20 cellular contexts compared by ENCODE assay signal in the genomic region with DNA sequence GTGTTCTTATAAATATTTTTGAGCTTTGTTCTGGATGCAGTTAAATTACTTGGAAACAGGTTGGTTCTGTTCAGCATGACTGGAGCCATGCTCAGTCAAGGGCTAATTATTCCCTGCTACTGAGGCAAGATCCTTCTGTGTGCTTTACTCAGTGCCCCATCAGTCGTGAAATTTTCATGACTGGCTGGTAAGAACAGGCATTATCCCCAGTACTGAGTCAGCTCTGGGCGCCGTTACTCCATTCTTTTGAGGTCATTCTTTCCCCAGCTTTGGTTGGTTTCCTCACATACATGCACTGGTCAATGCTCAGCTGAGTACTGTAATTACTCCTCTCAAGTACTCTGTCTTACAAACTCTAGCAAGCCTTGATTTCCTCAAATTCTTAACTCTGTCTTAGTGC.
DNase-seq lines count a peak whose midpoint lies in the region; ATAC-seq, FAIRE-seq and TF ChIP-seq lines count a peak whose summit lies in the region.
"Had no signal": no experiment of that assay in that cellular context is flagged by ENCODE, and none has a peak within 500 bp of the region (broad histone marks: within the 10 kb centered on the region; RNA-seq: fewer than 3 reads in every experiment).

No MANE protein-coding gene starts in this region.

- 72 to 76% methylated on average over 3 of the region's 3 CpGs for WGBS in GM23248 (ENCODE audit: low coverage in 1 of 2, low lambda C conversion rate in 2 of 2, missing lambda C conversion rate in 2 of 2), 2 experiments

- peaks cover 2% of the 10 kb centered on the region for H3K9me3 Mint-ChIP-seq in astrocyte (ENCODE audit: unreplicated experiment)
- peaks cover 0 to 5% (median 0%) of the 10 kb centered on the region in 5 donors for H3K9me3 Mint-ChIP-seq in CD8-positive, alpha-beta memory T cell
- H3K9me3 Mint-ChIP-seq: dendritic cell treated with granulocyte-macrophage colony-stimulating factor and Interleukin-4, amounts not matched to agents 40 ng/mL and 50 ng/mL, for 4 days had no signal

- intact Hi-C loops in upper lobe of right lung (cut with DNase I): no loop called here

- CTCF ChIA-PET in CD8-positive, alpha-beta memory T cell (lab: Charles Lee): no interaction called here

- H4K20me1 ChIP-seq in GM23248 (ENCODE audit: insufficient read depth): no peaks in the 10 kb centered on the region
- no peaks in the 10 kb centered on the region for H4K20me1 ChIP-seq in astrocyte (ENCODE audit: insufficient read depth, low read length)

- no peak for FAIRE-seq in astrocyte (lab: Jason Lieb, UNC)

- peaks cover 3% of the 10 kb centered on the region for H3K36me3 Mint-ChIP-seq in astrocyte (ENCODE audit: low read depth, unreplicated experiment)
- H3K36me3 Mint-ChIP-seq in CD8-positive, alpha-beta memory T cell: peaks cover 8 to 27% (median 19%) of the 10 kb centered on the region in 3 donors

- peaks cover 16% of the 10 kb centered on the region for H3F3A ChIP-seq in GM23248 (ENCODE audit: insufficient read depth)

- in situ Hi-C loops in GM23248 (cut with MboI): no loop called here

- H3K79me2 ChIP-seq in GM23248 (ENCODE audit: insufficient read depth): no peaks in the 10 kb centered on the region
- no peaks in the 10 kb centered on the region for H3K79me2 ChIP-seq in astrocyte (ENCODE audit: insufficient read depth, low read length)
- H3K79me2 ChIP-seq: parathyroid adenoma had no signal

- H3K9me2 ChIP-seq in GM23248 (ENCODE audit: insufficient read depth): no peaks in the 10 kb centered on the region

- no peaks in the 10 kb centered on the region for H3K36me3 ChIP-seq in GM23248 (ENCODE audit: low read depth)
- H3K36me3 ChIP-seq in astrocyte (ENCODE audit: insufficient read depth, low read length): no peaks in the 10 kb centered on the region
- no peaks in the 10 kb centered on the region for H3K36me3 ChIP-seq in CD8-positive, alpha-beta memory T cell (ENCODE audit: insufficient read depth, low read length)
- H3K36me3 ChIP-seq in upper lobe of right lung: peaks cover 5% of the 10 kb centered on the region
- H3K36me3 ChIP-seq: adrenal gland, gastrocnemius medialis had no signal

- TF ChIP-seq CTCF in astrocyte (IDR thresholded peaks at IDR 0.05; ENCODE audit: insufficient read depth, low read depth, low read length) (no peak), upper lobe of right lung (IDR thresholded peaks at IDR 0.05) (no peak)

- H3K27me3 Mint-ChIP-seq in astrocyte (ENCODE audit: low read depth, unreplicated experiment): no peaks in the 10 kb centered on the region
- H3K27me3 Mint-ChIP-seq in CD8-positive, alpha-beta memory T cell: peaks cover 0 to 1% of the 10 kb centered on the region in 2 donors
- H3K27me3 Mint-ChIP-seq: activated CD4-positive, alpha-beta T cell treated with anti-CD3 and anti-CD28 coated beads, Interleukin-2, amount 10 ng/mL, durations not matched to agents 24 days and 14 days; dendritic cell treated with granulocyte-macrophage colony-stimulating factor and Interleukin-4, amounts not matched to agents 40 ng/mL and 50 ng/mL, for 4 days had no signal

- H3K4me1 Mint-ChIP-seq in astrocyte (ENCODE audit: low read depth, unreplicated experiment): peaks cover 9% of the 10 kb centered on the region
- H3K4me1 Mint-ChIP-seq in CD8-positive, alpha-beta memory T cell: peaks cover 8 to 12% (median 12%) of the 10 kb centered on the region in 3 donors

- H3K4me3 ChIP-seq in GM23248 (no peak overlapping the region), astrocyte (ENCODE audit: insufficient read depth, low read depth, low read length) (no peak overlapping the region), upper lobe of right lung (no peak overlapping the region)
- no peak overlapping the region for H3K4me3 ChIP-seq in CD8-positive, alpha-beta memory T cell (ENCODE audit: low read length)
- H3K4me3 ChIP-seq: adrenal gland, gastrocnemius medialis had no signal

- H3K4me2 ChIP-seq in GM23248 (ENCODE audit: unreplicated experiment) (no peak overlapping the region), astrocyte (ENCODE audit: low read length) (no peak overlapping the region)

- H3K4me3 Mint-ChIP-seq in astrocyte (ENCODE audit: unreplicated experiment): no peak overlapping the region
- H3K4me3 Mint-ChIP-seq in CD8-positive, alpha-beta memory T cell: no peak overlapping the region
- H3K4me3 Mint-ChIP-seq: activated CD4-positive, alpha-beta T cell treated with anti-CD3 and anti-CD28 coated beads, Interleukin-2, amount 10 ng/mL, durations not matched to agents 24 days and 14 days; activated T-cell treated with anti-CD3 and anti-CD28 coated beads, Interleukin-2, amount 50 U/mL, for 4 hours; dendritic cell treated with granulocyte-macrophage colony-stimulating factor and Interleukin-4, amounts not matched to agents 40 ng/mL and 50 ng/mL, for 4 days; T-helper 2 cell treated with Interferon-gamma antibody and Interleukin-4, amounts not matched to agents 5 μg/mL and 100 μg/mL, for 36 hours had no signal

- POLR2A ChIA-PET in CD8-positive, alpha-beta memory T cell (lab: Charles Lee): no interaction called here

- H3K27me3 ChIP-seq in GM23248 (replicated peaks; ENCODE audit: insufficient read depth) (no peaks in the 10 kb centered on the region), astrocyte (ENCODE audit: insufficient read depth, low read length) (no peaks in the 10 kb centered on the region), upper lobe of right lung (no peaks in the 10 kb centered on the region)
- H3K27me3 ChIP-seq in CD8-positive, alpha-beta memory T cell (ENCODE audit: insufficient read depth, low read length, poor library complexity, severe bottlenecking): no peaks in the 10 kb centered on the region
- H3K27me3 ChIP-seq: adrenal gland, gastrocnemius medialis had no signal

- H3K9me3 ChIP-seq in GM23248 (ENCODE audit: low read depth) (no peaks in the 10 kb centered on the region), astrocyte (ENCODE audit: insufficient read depth, low read depth, low read length) (no peaks in the 10 kb centered on the region), upper lobe of right lung (no peaks in the 10 kb centered on the region)
- no peaks in the 10 kb centered on the region for H3K9me3 ChIP-seq in CD8-positive, alpha-beta memory T cell (ENCODE audit: low read length)
- H3K9me3 ChIP-seq: adrenal gland, gastrocnemius medialis had no signal

- H3K27ac ChIP-seq in GM23248 (no peak overlapping the region), astrocyte (ENCODE audit: low read depth, low read length) (no peak overlapping the region), upper lobe of right lung (no peak overlapping the region)
- H3K27ac ChIP-seq in CD8-positive, alpha-beta memory T cell (ENCODE audit: low read depth, low read length): no peak overlapping the region
- H3K27ac ChIP-seq: adrenal gland, gastrocnemius medialis, parathyroid adenoma had no signal

- peak; percentile 12 for DNase-seq in AG08396 (ENCODE audit: low spot score)
- DNase-seq in GM23248: peak; percentile 52
- peak; percentile 72 for DNase-seq in astrocyte (ENCODE audit: low read depth)
- peak; percentile 20 for DNase-seq in iPS-NIHi11 (ENCODE audit: low spot score)
- no peak for DNase-seq in CD8-positive, alpha-beta memory T cell
- DNase-seq in upper lobe of right lung: no peak
- no peak for DNase-seq in NCI-H1930 (lab: John Stamatoyannopoulos, UW)
- DNase-seq in activated gamma-delta T cell (lab: John Stamatoyannopoulos, UW): no peak
- DNase-seq: activated CD4-positive, alpha-beta T cell treated with anti-CD3 and anti-CD28 coated beads, Interleukin-2, amount 10 ng/mL, durations not matched to agents 24 days and 14 days; activated T-cell treated with anti-CD3 and anti-CD28 coated beads, Interleukin-2, amount 50 U/mL, for 4 hours; adrenal gland; AML-193; DND-41; gastrocnemius medialis; NCI-H187 treated with DMSO at 0.1 percent for 48 hours; NCI-H774 had no signal

- H3K4me1 ChIP-seq in GM23248 (ENCODE audit: insufficient read depth): no peaks in the 10 kb centered on the region; the same call in 1 of the 2 replicates
- H3K4me1 ChIP-seq in astrocyte (ENCODE audit: insufficient read depth, low read length): peaks cover 4% of the 10 kb centered on the region
- H3K4me1 ChIP-seq in CD8-positive, alpha-beta memory T cell (ENCODE audit: insufficient read depth, low read length): no peaks in the 10 kb centered on the region
- no peaks in the 10 kb centered on the region for H3K4me1 ChIP-seq in upper lobe of right lung
- H3K4me1 ChIP-seq: adrenal gland, parathyroid adenoma had no signal

- no peak overlapping the region for H3K27ac Mint-ChIP-seq in astrocyte (ENCODE audit: unreplicated experiment)
- peak overlapping the region in 1 of 8 donors; percentile 27 for H3K27ac Mint-ChIP-seq in CD8-positive, alpha-beta memory T cell
- H3K27ac Mint-ChIP-seq: activated CD4-positive, alpha-beta T cell treated with anti-CD3 and anti-CD28 coated beads, Interleukin-2, amount 10 ng/mL, durations not matched to agents 24 days and 14 days; dendritic cell treated with granulocyte-macrophage colony-stimulating factor and Interleukin-4, amounts not matched to agents 40 ng/mL and 50 ng/mL, for 4 days; T-helper 2 cell treated with Interferon-gamma antibody and Interleukin-4, amounts not matched to agents 5 μg/mL and 100 μg/mL, for 36 hours had no signal

- ATAC-seq in upper lobe of right lung: no peak
- ATAC-seq: activated T-cell treated with anti-CD3 and anti-CD28 coated beads, Interleukin-2, amount 50 U/mL, for 4 hours; gastrocnemius medialis; Right ventricle myocardium inferior had no signal

- H3K9ac ChIP-seq in GM23248 (no peak overlapping the region), astrocyte (ENCODE audit: low read length) (no peak overlapping the region)
- H3K9ac ChIP-seq: parathyroid adenoma had no signal

- H2AFZ ChIP-seq in GM23248: no peak overlapping the region
- H2AFZ ChIP-seq in astrocyte (ENCODE audit: low read depth, low read length): no peak overlapping the region
- H2AFZ ChIP-seq: parathyroid adenoma had no signal

Comparison
In these comparisons a context has a peak if more than half of its experiments do, and no peak if none do; other contexts are left out.
1. DNase-seq: peak in AG08396 (single experiment), GM23248 (single experiment), astrocyte (single experiment) and iPS-NIHi11 (single experiment); none in CD8-positive, alpha-beta memory T cell (0 of 5), upper lobe of right lung (single experiment), NCI-H1930 (0 of 2) and activated gamma-delta T cell (single experiment).